Comparison of ENCODE assay signal across 8 cellular contexts in the genomic region with DNA sequence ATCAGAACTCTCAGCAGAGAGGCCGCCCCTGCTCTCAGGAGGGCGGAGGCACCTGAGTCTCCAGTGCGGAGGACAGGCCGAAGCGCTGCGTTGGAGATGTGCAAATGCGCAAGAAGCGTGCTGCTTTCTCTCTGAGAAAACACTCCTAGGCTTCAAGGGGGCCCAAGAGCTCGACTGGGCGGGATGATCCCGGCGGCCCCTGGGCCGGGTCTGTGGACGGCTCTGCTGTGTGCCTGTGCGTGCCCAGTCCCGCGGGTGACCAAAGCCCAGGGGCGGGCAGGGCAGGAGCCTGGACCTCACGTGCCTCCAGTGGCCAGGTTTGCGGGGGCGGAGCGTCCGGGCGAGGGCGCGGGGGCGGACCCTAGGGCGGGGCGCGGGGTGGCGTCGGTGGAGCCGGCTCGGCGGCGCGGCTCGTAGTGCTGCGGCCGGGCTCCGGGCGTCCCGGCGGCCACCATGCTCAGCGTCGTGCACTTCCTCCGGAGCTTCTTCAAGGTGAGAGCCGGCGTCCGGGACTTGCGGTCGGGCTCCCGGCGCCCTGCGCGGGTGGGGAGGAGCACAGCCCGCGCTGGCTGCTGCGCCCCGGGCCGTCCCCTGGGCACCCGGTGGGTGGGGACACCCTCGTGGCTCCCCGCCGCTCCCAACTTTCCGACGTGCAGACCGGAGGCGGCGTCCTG. TPM values are rescaled to one million over a fixed set of nuclear protein-coding genes. Genes with fewer than 3 reads are reported as not detected.
DNase-seq lines count a peak whose midpoint lies in the region; ATAC-seq and TF ChIP-seq lines count a peak whose summit lies in the region.

Gene ARHGEF4 (plus strand): TSS at position 414 of the 674 bp plus-strand sequence. CDS start 40 bp downstream, at position 454.

- no peak for TF ChIP-seq CTCF in CD4-positive, alpha-beta T cell (IDR thresholded peaks at IDR 0.05)
- TF ChIP-seq CTCF in GM20000 (IDR thresholded peaks at IDR 0.05; ENCODE audit: extremely low read depth, missing control alignments) = no peak
- TF ChIP-seq CTCF in RWPE1 (conservative IDR thresholded peaks at IDR 0.05; ENCODE audit: low read depth) = no peak
- no peak for TF ChIP-seq CTCF in endothelial cell (IDR thresholded peaks at IDR 0.05; ENCODE audit: unreplicated experiment)

- H3K27ac Mint-ChIP-seq in CD4-positive, alpha-beta T cell = no peak within 1 kb of the TSS
- H3K27ac Mint-ChIP-seq in endothelial cell (ENCODE audit: unreplicated experiment) = no peak within 1 kb of the TSS
- no peak within 1 kb of the TSS for H3K27ac Mint-ChIP-seq in natural killer cell treated with Interleukin-12 subunit alpha and Interleukin-12 subunit beta and Interleukin-15 and Interleukin-18, amount 100 ng/mL, for 72 hours

- peaks cover 24% of the 10 kb centered on the region for H3K27me3 ChIP-seq in CD4-positive, alpha-beta T cell (ENCODE audit: control insufficient read depth, insufficient read depth, low read length)

- POLR2A ChIA-PET in CD4-positive, alpha-beta T cell (lab: Charles Lee) = interaction anchor here (0.7 kb wide), 1 partner anchor 108 kb away, joined by 3 read pairs; no protein-coding TSS in a partner anchor
- POLR2A ChIA-PET in RWPE1 (lab: Yijun Ruan, JAX; ENCODE audit: low non-redundant PET) = no interaction called here

- H3K36me3 Mint-ChIP-seq in CD4-positive, alpha-beta T cell (ENCODE audit: low read depth) = no peaks in the 10 kb centered on the region
- no peaks in the 10 kb centered on the region for H3K36me3 Mint-ChIP-seq in endothelial cell (ENCODE audit: low read depth, unreplicated experiment)
- no peaks in the 10 kb centered on the region for H3K36me3 Mint-ChIP-seq in natural killer cell treated with Interleukin-12 subunit alpha and Interleukin-12 subunit beta and Interleukin-15 and Interleukin-18, amount 100 ng/mL, for 72 hours

- H3K4me1 Mint-ChIP-seq in CD4-positive, alpha-beta T cell (ENCODE audit: low read depth) = no peaks in the 10 kb centered on the region
- H3K4me1 Mint-ChIP-seq in endothelial cell (ENCODE audit: unreplicated experiment) = no peaks in the 10 kb centered on the region
- H3K4me1 Mint-ChIP-seq in natural killer cell treated with Interleukin-12 subunit alpha and Interleukin-12 subunit beta and Interleukin-15 and Interleukin-18, amount 100 ng/mL, for 72 hours (ENCODE audit: low read depth in 2 of 2) = peaks cover 0 to 3% of the 10 kb centered on the region in 2 donors

- H3K9me3 Mint-ChIP-seq in CD4-positive, alpha-beta T cell = no peaks in the 10 kb centered on the region
- H3K9me3 Mint-ChIP-seq in endothelial cell (ENCODE audit: unreplicated experiment) = no peaks in the 10 kb centered on the region
- H3K9me3 Mint-ChIP-seq in natural killer cell treated with Interleukin-12 subunit alpha and Interleukin-12 subunit beta and Interleukin-15 and Interleukin-18, amount 100 ng/mL, for 72 hours = no peaks in the 10 kb centered on the region

- peak within 1 kb of the TSS; percentile 20 for H3K4me3 Mint-ChIP-seq in CD4-positive, alpha-beta T cell
- H3K4me3 Mint-ChIP-seq in endothelial cell (ENCODE audit: unreplicated experiment) = no peak within 1 kb of the TSS
- H3K4me3 Mint-ChIP-seq in natural killer cell treated with Interleukin-12 subunit alpha and Interleukin-12 subunit beta and Interleukin-15 and Interleukin-18, amount 100 ng/mL, for 72 hours = no peak within 1 kb of the TSS

- intact Hi-C loops in CD4-positive, alpha-beta T cell (cut with DNase I, micrococcal nuclease) = no loop called here

- no peak for ATAC-seq in CD4-positive, alpha-beta T cell (ENCODE audit: poor library complexity)
- ATAC-seq in natural killer cell treated with Interleukin-12 subunit alpha and Interleukin-12 subunit beta and Interleukin-15 and Interleukin-18, amount 100 ng/mL, for 72 hours = peak; percentile 53 to 69
- no peak for ATAC-seq in GM18519 (IDR thresholded peaks at IDR 0.05; ENCODE audit: low FRiP score, unreplicated experiment)

- no peak within 1 kb of the TSS for H3K27ac ChIP-seq in CD4-positive, alpha-beta T cell (ENCODE audit: low read depth, low read length)
- peak within 1 kb of the TSS; percentile 84 for H3K27ac ChIP-seq in RWPE1

- no peaks in the 10 kb centered on the region for H3K9me3 ChIP-seq in CD4-positive, alpha-beta T cell (ENCODE audit: control insufficient read depth, low read length)

- CTCF ChIA-PET in CD4-positive, alpha-beta T cell (lab: Charles Lee) = interaction anchor here (1.7 kb wide), 1 partner anchor 39 kb away, joined by 4 read pairs; no protein-coding TSS in a partner anchor
- CTCF ChIA-PET in RWPE1 (lab: Yijun Ruan, JAX) = interaction anchor here (3.6 kb wide), 1 partner anchor 39 kb away, joined by 22 read pairs; no protein-coding TSS in a partner anchor

- H3K27me3 Mint-ChIP-seq in CD4-positive, alpha-beta T cell = peaks cover 48% of the 10 kb centered on the region
- peaks cover 17% of the 10 kb centered on the region for H3K27me3 Mint-ChIP-seq in endothelial cell (ENCODE audit: unreplicated experiment)
- peaks cover 14 to 27% of the 10 kb centered on the region in 2 donors for H3K27me3 Mint-ChIP-seq in natural killer cell treated with Interleukin-12 subunit alpha and Interleukin-12 subunit beta and Interleukin-15 and Interleukin-18, amount 100 ng/mL, for 72 hours

- DNase-seq in CD4-positive, alpha-beta T cell = no peak
- DNase-seq in GM20000 (ENCODE audit: low spot score) (peak; percentile 75), RWPE1 (ENCODE audit: low spot score) (peak; percentile 75), endothelial cell (ENCODE audit: low spot score) (peak; percentile 51), putamen (ENCODE audit: low spot score) (no peak), SIG-M5 treated with dmso at 0.1 percent for 504 hours (lab: John Stamatoyannopoulos, UW; ENCODE audit: unreplicated experiment) (no peak)
- peak; percentile 62 for DNase-seq in natural killer cell treated with Interleukin-12 subunit alpha and Interleukin-12 subunit beta and Interleukin-15 and Interleukin-18, amount 100 ng/mL, for 72 hours (ENCODE audit: low spot score)

RNA-seq across cellular contexts. Expression of gene ARHGEF4, which starts in this region (rescaled TPM):
- 1 to 10 TPM; 3.6 to 4.1 TPM for total RNA-seq in CD4-positive, alpha-beta T cell
- total RNA-seq in endothelial cell (ENCODE audit: unreplicated experiment) = 10.3 TPM
- not detected for total RNA-seq in natural killer cell treated with Interleukin-12 subunit alpha and Interleukin-12 subunit beta and Interleukin-15 and Interleukin-18, amount 100 ng/mL, for 72 hours

Comparison
In these comparisons a context has a peak if more than half of its experiments do, and no peak if none do; other contexts are left out.
1. RNA of gene ARHGEF4 (total RNA-seq): 10.3 TPM in endothelial cell (single experiment) and 3.6 to 4.1 TPM in CD4-positive, alpha-beta T cell; not detected in natural killer cell treated with Interleukin-12 subunit alpha and Interleukin-12 subunit beta and Interleukin-15 and Interleukin-18, amount 100 ng/mL, for 72 hours; every median in the first group is over 4 times any median in the second.
2. Peak in DNase-seq and ATAC-seq in natural killer cell treated with Interleukin-12 subunit alpha and Interleukin-12 subunit beta and Interleukin-15 and Interleukin-18, amount 100 ng/mL, for 72 hours; RNA of the gene not detected or under 1 TPM.
3. DNase-seq: peak in GM20000 (single experiment), RWPE1 (single experiment) and endothelial cell (single experiment); none in CD4-positive, alpha-beta T cell (0 of 10), putamen (single experiment) and SIG-M5 treated with dmso at 0.1 percent for 504 hours (single experiment).